Comparison of ENCODE assay signal across 22 cellular contexts in genomic region chr4:105273230-105273629, GRCh38.
DNase-seq lines count a peak whose midpoint lies in the region; ATAC-seq and FAIRE-seq lines count a peak whose summit lies in the region.
"Had no signal": no experiment of that assay in that cellular context is flagged by ENCODE, and none has a peak within 500 bp of the region (broad histone marks: within the 10 kb centered on the region; RNA-seq: fewer than 3 reads in every experiment).

No MANE protein-coding gene starts in this region.

- H3K4me1 Mint-ChIP-seq in activated T-cell treated with anti-CD3 and anti-CD28 coated beads, Interleukin-2, amount 50 U/mL, for 24 hours (ENCODE audit: low read depth), result peaks cover 47% of the 10 kb centered on the region
- H3K4me1 Mint-ChIP-seq in activated naive CD8-positive, alpha-beta T cell treated with anti-CD3 and anti-CD28 coated beads, Interleukin-2, amount 50 U/mL, for 24 hours, result peaks cover 29% of the 10 kb centered on the region
- peaks cover 39% of the 10 kb centered on the region for H3K4me1 Mint-ChIP-seq in stimulated activated effector memory CD8-positive, alpha-beta T cell treated with anti-CD3 and anti-CD28 coated beads, Interleukin-12 subunit alpha, Interleukin-12 subunit beta, amount 100 ng/mL, for 72 hours

- peak overlapping the region; percentile 73 for H3K27ac Mint-ChIP-seq in activated T-cell treated with anti-CD3 and anti-CD28 coated beads, Interleukin-2, amount 50 U/mL, for 24 hours
- H3K27ac Mint-ChIP-seq in activated naive CD8-positive, alpha-beta T cell treated with anti-CD3 and anti-CD28 coated beads, Interleukin-2, amount 50 U/mL, for 24 hours, result peak overlapping the region; percentile 38
- H3K27ac Mint-ChIP-seq in stimulated activated effector memory CD8-positive, alpha-beta T cell treated with anti-CD3 and anti-CD28 coated beads, Interleukin-12 subunit alpha, Interleukin-12 subunit beta, amount 100 ng/mL, for 72 hours, result peak overlapping the region; percentile 38
- H3K27ac Mint-ChIP-seq: HFFc6 had no signal

- H3K36me3 ChIP-seq in effector memory CD4-positive, alpha-beta T cell (ENCODE audit: control insufficient read depth, insufficient read depth, low read length), result peaks cover 49% of the 10 kb centered on the region

- no peak for DNase-seq in activated T-cell treated with anti-CD3 and anti-CD28 coated beads, Interleukin-2, amount 50 U/mL, for 24 hours
- DNase-seq in activated T-cell treated with anti-CD3 and anti-CD28 coated beads, Interleukin-2, amount 50 U/mL, for 48 hours, result no peak
- no peak for DNase-seq in GM19239 (ENCODE audit: insufficient read length, low spot score)
- DNase-seq in activated naive CD8-positive, alpha-beta T cell treated with anti-CD3 and anti-CD28 coated beads, Interleukin-2, amount 50 U/mL, for 24 hours, result no peak
- no peak for DNase-seq in stimulated activated effector memory CD8-positive, alpha-beta T cell treated with anti-CD3 and anti-CD28 coated beads, Interleukin-12 subunit alpha, Interleukin-12 subunit beta, amount 100 ng/mL, for 72 hours (ENCODE audit: low spot score in 2 of 2)
- DNase-seq in 8988T, result no peak
- no peak for DNase-seq in effector memory CD4-positive, alpha-beta T cell
- DNase-seq: DMS 273 treated with DMSO at 0.1 percent for 48 hours; DND-41; HFFc6; MV-4-11; NCI-H1417; NCI-H187; NCI-H2107; NCI-H510A; NCI-H748 treated with DMSO at 0.1 percent for 48 hours; NK-92 treated with Interleukin-12 subunit alpha and Interleukin-12 subunit beta, amount 100 ng/mL, for 24 hours had no signal

- H3K9me3 ChIP-seq in effector memory CD4-positive, alpha-beta T cell (ENCODE audit: control insufficient read depth, low read length), result no peaks in the 10 kb centered on the region

- H3K4me3 ChIP-seq in effector memory CD4-positive, alpha-beta T cell (ENCODE audit: insufficient read depth, low read depth, low read length, poor library complexity, severe bottlenecking), result no peak overlapping the region
- H3K4me3 ChIP-seq: BLaER1 treated with 17β-estradiol and CSF1 and Interleukin-3, amounts not matched to agents 10 nM and 100 nM had no signal

- no peak overlapping the region for H3K27ac ChIP-seq in effector memory CD4-positive, alpha-beta T cell (ENCODE audit: insufficient read depth, low read length, poor library complexity, severe bottlenecking)
- H3K27ac ChIP-seq: BLaER1 treated with 17β-estradiol and CSF1 and Interleukin-3, amounts not matched to agents 10 nM and 100 nM; KMS-11 had no signal

- no peaks in the 10 kb centered on the region for H3K4me1 ChIP-seq in effector memory CD4-positive, alpha-beta T cell (ENCODE audit: control insufficient read depth, insufficient read depth, low read length, poor library complexity, severe bottlenecking)
- H3K4me1 ChIP-seq: BLaER1 treated with 17β-estradiol and CSF1 and Interleukin-3, amounts not matched to agents 10 nM and 100 nM had no signal

- peak; percentile 44 for FAIRE-seq in GM19239 (lab: Jason Lieb, UNC)
- FAIRE-seq: H54, RCC 7860 had no signal

- peaks cover 91% of the 10 kb centered on the region for H3K36me3 Mint-ChIP-seq in activated T-cell treated with anti-CD3 and anti-CD28 coated beads, Interleukin-2, amount 50 U/mL, for 24 hours (ENCODE audit: low read depth)
- peaks cover 77% of the 10 kb centered on the region for H3K36me3 Mint-ChIP-seq in activated naive CD8-positive, alpha-beta T cell treated with anti-CD3 and anti-CD28 coated beads, Interleukin-2, amount 50 U/mL, for 24 hours (ENCODE audit: low read depth)
- peaks cover 88% of the 10 kb centered on the region for H3K36me3 Mint-ChIP-seq in stimulated activated effector memory CD8-positive, alpha-beta T cell treated with anti-CD3 and anti-CD28 coated beads, Interleukin-12 subunit alpha, Interleukin-12 subunit beta, amount 100 ng/mL, for 72 hours

- H3K4me3 Mint-ChIP-seq in activated T-cell treated with anti-CD3 and anti-CD28 coated beads, Interleukin-2, amount 50 U/mL, for 24 hours, result no peak overlapping the region
- no peak overlapping the region for H3K4me3 Mint-ChIP-seq in activated naive CD8-positive, alpha-beta T cell treated with anti-CD3 and anti-CD28 coated beads, Interleukin-2, amount 50 U/mL, for 24 hours
- peak overlapping the region; percentile 6 for H3K4me3 Mint-ChIP-seq in stimulated activated effector memory CD8-positive, alpha-beta T cell treated with anti-CD3 and anti-CD28 coated beads, Interleukin-12 subunit alpha, Interleukin-12 subunit beta, amount 100 ng/mL, for 72 hours
- H3K4me3 Mint-ChIP-seq: HFFc6 had no signal

- H3K27me3 ChIP-seq in effector memory CD4-positive, alpha-beta T cell (replicated peaks; ENCODE audit: control insufficient read depth, insufficient read depth, low read length, poor library complexity, severe bottlenecking), result no peaks in the 10 kb centered on the region
- H3K27me3 ChIP-seq: BLaER1 treated with 17β-estradiol and CSF1 and Interleukin-3, amounts not matched to agents 10 nM and 100 nM had no signal

- no peak for ATAC-seq in activated naive CD8-positive, alpha-beta T cell treated with anti-CD3 and anti-CD28 coated beads, Interleukin-2, amount 50 U/mL, for 24 hours
- no peak for ATAC-seq in stimulated activated effector memory CD8-positive, alpha-beta T cell treated with anti-CD3 and anti-CD28 coated beads, Interleukin-12 subunit alpha, Interleukin-12 subunit beta, amount 100 ng/mL, for 72 hours
- ATAC-seq: Right ventricle myocardium inferior had no signal

- H3K9me3 Mint-ChIP-seq in activated T-cell treated with anti-CD3 and anti-CD28 coated beads, Interleukin-2, amount 50 U/mL, for 24 hours, result no peaks in the 10 kb centered on the region
- H3K9me3 Mint-ChIP-seq in activated naive CD8-positive, alpha-beta T cell treated with anti-CD3 and anti-CD28 coated beads, Interleukin-2, amount 50 U/mL, for 24 hours, result no peaks in the 10 kb centered on the region
- H3K9me3 Mint-ChIP-seq in stimulated activated effector memory CD8-positive, alpha-beta T cell treated with anti-CD3 and anti-CD28 coated beads, Interleukin-12 subunit alpha, Interleukin-12 subunit beta, amount 100 ng/mL, for 72 hours, result no peaks in the 10 kb centered on the region
- H3K9me3 Mint-ChIP-seq: HFFc6 had no signal

- no peaks in the 10 kb centered on the region for H3K27me3 Mint-ChIP-seq in activated T-cell treated with anti-CD3 and anti-CD28 coated beads, Interleukin-2, amount 50 U/mL, for 24 hours
- H3K27me3 Mint-ChIP-seq in activated naive CD8-positive, alpha-beta T cell treated with anti-CD3 and anti-CD28 coated beads, Interleukin-2, amount 50 U/mL, for 24 hours, result no peaks in the 10 kb centered on the region
